12 cellular contexts compared by ENCODE assay signal in the genomic region with DNA sequence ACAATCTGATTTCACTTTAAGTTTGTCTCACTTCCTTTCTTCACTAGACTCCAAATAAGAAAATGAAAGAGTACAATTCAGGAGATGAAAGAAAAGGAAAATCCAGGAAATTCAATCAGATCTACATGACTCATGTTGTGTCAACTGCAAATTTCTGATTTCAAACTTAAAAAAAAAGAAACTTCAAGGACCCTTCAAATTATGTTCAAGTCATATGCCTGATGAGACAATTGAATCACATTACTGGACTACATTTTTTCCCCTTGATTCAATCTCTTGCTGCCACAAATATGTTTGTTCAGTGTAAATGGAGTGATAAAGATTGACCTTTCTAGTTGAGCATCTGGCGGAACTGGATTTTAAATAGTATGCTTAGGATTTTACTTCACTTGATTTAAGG. TPM values are rescaled to one million over a fixed set of nuclear protein-coding genes. Genes with fewer than 3 reads are reported as not detected.
DNase-seq lines count a peak whose midpoint lies in the region; ATAC-seq, FAIRE-seq and TF ChIP-seq lines count a peak whose summit lies in the region.
"Had no signal": no experiment of that assay in that cellular context is flagged by ENCODE, and none has a peak within 500 bp of the region (broad histone marks: within the 10 kb centered on the region; RNA-seq: fewer than 3 reads in every experiment).

No MANE protein-coding gene starts in this region.

- POLR2A ChIA-PET in activated CD8-positive, alpha-beta T cell treated with anti-CD3 and anti-CD28 coated beads, Interleukin-2, amount 10 ng/mL, durations not matched to agents 7 days and 5 days (lab: Charles Lee): no interaction called here

- ATAC-seq in HG02884 (IDR thresholded peaks at IDR 0.05; ENCODE audit: unreplicated experiment): no peak
- no peak for ATAC-seq in activated CD8-positive, alpha-beta T cell treated with anti-CD3 and anti-CD28 coated beads, Interleukin-2, amount 10 ng/mL, durations not matched to agents 7 days and 5 days
- ATAC-seq: Right ventricle myocardium inferior; stimulated activated memory B cell treated with anti-CD40 and anti-IgM and Interleukin-4, amounts not matched to agents 10 μg/mL and 1 μg/mL and 100 μg/mL, for 72 hours had no signal

- no peak for TF ChIP-seq CTCF in osteocyte (IDR thresholded peaks at IDR 0.05)

- 23 to 67% (median 55%) methylated on average over 1 of the region's 1 CpG for WGBS in small intestine, 3 donors

- H3K36me3 Mint-ChIP-seq in osteocyte (ENCODE audit: unreplicated experiment): no peaks in the 10 kb centered on the region
- H3K36me3 Mint-ChIP-seq in activated naive CD8-positive, alpha-beta T cell treated with anti-CD3 and anti-CD28 coated beads for 36 hours: no peaks in the 10 kb centered on the region
- H3K36me3 Mint-ChIP-seq in activated CD8-positive, alpha-beta T cell treated with anti-CD3 and anti-CD28 coated beads, Interleukin-2, amount 10 ng/mL, durations not matched to agents 7 days and 5 days (ENCODE audit: low read depth): no peaks in the 10 kb centered on the region

- H3K9me3 ChIP-seq in small intestine (ENCODE audit: control insufficient read depth, low read depth): no peaks in the 10 kb centered on the region
- H3K9me3 ChIP-seq: right atrium auricular region had no signal

- H3K27me3 Mint-ChIP-seq in osteocyte (ENCODE audit: unreplicated experiment): peaks cover 27% of the 10 kb centered on the region
- H3K27me3 Mint-ChIP-seq in activated naive CD8-positive, alpha-beta T cell treated with anti-CD3 and anti-CD28 coated beads for 36 hours: peaks cover 42% of the 10 kb centered on the region
- H3K27me3 Mint-ChIP-seq in activated CD8-positive, alpha-beta T cell treated with anti-CD3 and anti-CD28 coated beads, Interleukin-2, amount 10 ng/mL, durations not matched to agents 7 days and 5 days (ENCODE audit: low read depth): peaks cover 28% of the 10 kb centered on the region

- no peak for FAIRE-seq in small intestine (lab: Jason Lieb, UNC)

- no peak overlapping the region for H3K4me3 Mint-ChIP-seq in osteocyte (ENCODE audit: unreplicated experiment)
- H3K4me3 Mint-ChIP-seq in activated naive CD8-positive, alpha-beta T cell treated with anti-CD3 and anti-CD28 coated beads for 36 hours: no peak overlapping the region
- no peak overlapping the region for H3K4me3 Mint-ChIP-seq in activated CD8-positive, alpha-beta T cell treated with anti-CD3 and anti-CD28 coated beads, Interleukin-2, amount 10 ng/mL, durations not matched to agents 7 days and 5 days
- H3K4me3 Mint-ChIP-seq: stimulated activated memory B cell treated with anti-CD40 and anti-IgM and Interleukin-4, amounts not matched to agents 10 μg/mL and 1 μg/mL and 100 μg/mL, for 72 hours had no signal

- H3K27me3 ChIP-seq in small intestine (ENCODE audit: control insufficient read depth in 2 of 2, insufficient read depth in 2 of 2, low read length in 2 of 2): no peaks in the 10 kb centered on the region
- H3K27me3 ChIP-seq: right atrium auricular region had no signal

- H3K4me1 Mint-ChIP-seq in osteocyte (ENCODE audit: unreplicated experiment): peaks cover 13% of the 10 kb centered on the region
- H3K4me1 Mint-ChIP-seq in activated naive CD8-positive, alpha-beta T cell treated with anti-CD3 and anti-CD28 coated beads for 36 hours: peaks cover 6% of the 10 kb centered on the region
- H3K4me1 Mint-ChIP-seq in activated CD8-positive, alpha-beta T cell treated with anti-CD3 and anti-CD28 coated beads, Interleukin-2, amount 10 ng/mL, durations not matched to agents 7 days and 5 days (ENCODE audit: low read depth): no peaks in the 10 kb centered on the region

- H3K27ac ChIP-seq in small intestine (ENCODE audit: low read depth in 1 of 2, low read length in 1 of 2): no peak overlapping the region
- H3K27ac ChIP-seq: right atrium auricular region had no signal

- CTCF ChIA-PET in activated CD8-positive, alpha-beta T cell treated with anti-CD3 and anti-CD28 coated beads, Interleukin-2, amount 10 ng/mL, durations not matched to agents 7 days and 5 days (lab: Charles Lee): no interaction called here

- no peaks in the 10 kb centered on the region for H3K4me1 ChIP-seq in small intestine (ENCODE audit: control insufficient read depth in 2 of 2, insufficient read depth in 1 of 2, low read depth in 1 of 2, low read length in 1 of 2)
- H3K4me1 ChIP-seq: right atrium auricular region had no signal

- DNase-seq in EH (ENCODE audit: low read depth) (peak; percentile 92), NCI-H226 (peak; percentile 90), dermis blood vessel endothelial cell (peak; percentile 68), osteocyte (ENCODE audit: extremely low spot score, unreplicated experiment) (no peak), small intestine (no peak)
- no peak for DNase-seq in activated naive CD8-positive, alpha-beta T cell treated with anti-CD3 and anti-CD28 coated beads for 36 hours
- DNase-seq in activated CD8-positive, alpha-beta T cell treated with anti-CD3 and anti-CD28 coated beads, Interleukin-2, amount 10 ng/mL, durations not matched to agents 7 days and 5 days: no peak
- DNase-seq: NCI-H1436 had no signal

- no peak overlapping the region for H3K4me3 ChIP-seq in small intestine (ENCODE audit: low read depth in 1 of 2, low read length in 2 of 2)
- H3K4me3 ChIP-seq: right atrium auricular region had no signal

- H3K36me3 ChIP-seq in small intestine (ENCODE audit: control insufficient read depth in 2 of 2, insufficient read depth in 2 of 2, low read length in 2 of 2): no peaks in the 10 kb centered on the region
- H3K36me3 ChIP-seq: right atrium auricular region had no signal

- H3K9me3 Mint-ChIP-seq in osteocyte (ENCODE audit: unreplicated experiment): no peaks in the 10 kb centered on the region
- H3K9me3 Mint-ChIP-seq in activated naive CD8-positive, alpha-beta T cell treated with anti-CD3 and anti-CD28 coated beads for 36 hours: no peaks in the 10 kb centered on the region
- H3K9me3 Mint-ChIP-seq in activated CD8-positive, alpha-beta T cell treated with anti-CD3 and anti-CD28 coated beads, Interleukin-2, amount 10 ng/mL, durations not matched to agents 7 days and 5 days (ENCODE audit: insufficient read depth): no peaks in the 10 kb centered on the region
- H3K9me3 Mint-ChIP-seq: stimulated activated memory B cell treated with anti-CD40 and anti-IgM and Interleukin-4, amounts not matched to agents 10 μg/mL and 1 μg/mL and 100 μg/mL, for 72 hours had no signal

- H3K27ac Mint-ChIP-seq in osteocyte (ENCODE audit: unreplicated experiment): peak overlapping the region; percentile 32
- no peak overlapping the region for H3K27ac Mint-ChIP-seq in activated naive CD8-positive, alpha-beta T cell treated with anti-CD3 and anti-CD28 coated beads for 36 hours
- H3K27ac Mint-ChIP-seq in activated CD8-positive, alpha-beta T cell treated with anti-CD3 and anti-CD28 coated beads, Interleukin-2, amount 10 ng/mL, durations not matched to agents 7 days and 5 days: no peak overlapping the region
- H3K27ac Mint-ChIP-seq: stimulated activated memory B cell treated with anti-CD40 and anti-IgM and Interleukin-4, amounts not matched to agents 10 μg/mL and 1 μg/mL and 100 μg/mL, for 72 hours had no signal

RNA-seq across cellular contexts. Expression of gene FRMD5, which starts 37.4 kb away (rescaled TPM):
- total RNA-seq in dermis blood vessel endothelial cell: 1.5 and 3.4 TPM in 2 replicates
- total RNA-seq in osteocyte: not detected in 2 replicates
- total RNA-seq in activated naive CD8-positive, alpha-beta T cell treated with anti-CD3 and anti-CD28 coated beads for 36 hours: under 1 TPM; 0.42 to 0.56 TPM
- 1 to 10 TPM in 1 of 3 donors, under 1 TPM in 1, not detected in 1; 0.81 to 1.1 TPM for polyA plus RNA-seq in small intestine
- not detected for total RNA-seq in activated CD8-positive, alpha-beta T cell treated with anti-CD3 and anti-CD28 coated beads, Interleukin-2, amount 10 ng/mL, durations not matched to agents 7 days and 5 days

Comparison
In these comparisons a context has a peak if more than half of its experiments do, and no peak if none do; other contexts are left out.
1. DNase-seq: peak in EH (single experiment), NCI-H226 (single experiment) and dermis blood vessel endothelial cell (single experiment); none in osteocyte (single experiment), activated naive CD8-positive, alpha-beta T cell treated with anti-CD3 and anti-CD28 coated beads for 36 hours (single experiment), small intestine (single experiment) and activated CD8-positive, alpha-beta T cell treated with anti-CD3 and anti-CD28 coated beads, Interleukin-2, amount 10 ng/mL, durations not matched to agents 7 days and 5 days (single experiment).